In genomic region chr20:46058656-46059281, GRCh38 we compare ENCODE assay signal across 12 cellular contexts. TPM values are rescaled to one million over a fixed set of nuclear protein-coding genes. Genes with fewer than 3 reads are reported as not detected.
DNase-seq lines count a peak whose midpoint lies in the region; ATAC-seq and TF ChIP-seq lines count a peak whose summit lies in the region.
"Had no signal": no experiment of that assay in that cellular context is flagged by ENCODE, and none has a peak within 500 bp of the region (broad histone marks: within the 10 kb centered on the region; RNA-seq: fewer than 3 reads in every experiment).

No MANE protein-coding gene starts in this region.

- H3K27me3 ChIP-seq in Panc1 (ENCODE audit: control insufficient read depth, insufficient read depth, low read length) (no peaks in the 10 kb centered on the region; the same call in 1 of the 2 replicates), left ventricle myocardium inferior (ENCODE audit: low read depth) (peaks cover 54% of the 10 kb centered on the region), osteoblast (ENCODE audit: insufficient read depth, low read length) (peaks cover 20% of the 10 kb centered on the region), testis (no peaks in the 10 kb centered on the region)

- CTCF ChIA-PET in Panc1 (lab: Charles Lee), result interaction anchor here (0.9 kb wide), 1 partner anchor 35 kb away, joined by 5 read pairs; no protein-coding TSS in a partner anchor

- no peak overlapping the region for H3K27ac ChIP-seq in Panc1 (ENCODE audit: low read length)
- H3K27ac ChIP-seq in left ventricle myocardium inferior (replicated peaks), result no peak overlapping the region
- no peak overlapping the region for H3K27ac ChIP-seq in osteoblast (ENCODE audit: low read depth, low read length)
- no peak overlapping the region for H3K27ac ChIP-seq in testis
- H3K27ac ChIP-seq: WERI-Rb-1 had no signal

- no peak for TF ChIP-seq POLR2A in testis (IDR thresholded peaks at IDR 0.05)

- 0 out of 2 replicates have a peak, but pooled peaks cover 3% of the 10 kb centered on the region for H3K36me3 ChIP-seq in Panc1 (ENCODE audit: control insufficient read depth, insufficient read depth, low read length)
- H3K36me3 ChIP-seq in left ventricle myocardium inferior, result peaks cover 42% of the 10 kb centered on the region
- peaks cover 30% of the 10 kb centered on the region for H3K36me3 ChIP-seq in osteoblast (ENCODE audit: insufficient read depth, low read length)
- H3K36me3 ChIP-seq in testis (ENCODE audit: low read depth, missing control alignments), result no peaks in the 10 kb centered on the region

- in situ Hi-C loops in Panc1 (cut with HindIII; ENCODE audit: low pct_unique_long_range_greater_than_20kb, low sequenced_read_pairs), result no loop called here

- DNase-seq in D341Med (ENCODE audit: low spot score) (peak; percentile 37), Panc1 (ENCODE audit: low read depth, low spot score) (no peak), left ventricle myocardium inferior (no peak), osteoblast (ENCODE audit: insufficient read length, low spot score, missing footprints) (peak; percentile 80), testis (no peak)
- no peak for DNase-seq in activated effector memory CD4-positive, alpha-beta T cell treated with anti-CD3 and anti-CD28 coated beads, Interleukin-2, amount 50 U/mL, for 16 hours
- DNase-seq: NCI-H510A, WERI-Rb-1 had no signal

- H3K9me3 ChIP-seq in Panc1 (ENCODE audit: control insufficient read depth, insufficient read depth, low read depth, low read length) (no peaks in the 10 kb centered on the region), left ventricle myocardium inferior (replicated peaks) (no peaks in the 10 kb centered on the region), osteoblast (ENCODE audit: low read depth, low read length) (no peaks in the 10 kb centered on the region), testis (no peaks in the 10 kb centered on the region)

- no peaks in the 10 kb centered on the region for H3K4me1 ChIP-seq in Panc1 (ENCODE audit: control insufficient read depth, insufficient read depth, low read length)
- peaks cover 51% of the 10 kb centered on the region for H3K4me1 ChIP-seq in left ventricle myocardium inferior
- H3K4me1 ChIP-seq in osteoblast (ENCODE audit: insufficient read depth, low read length), result peaks cover 6% of the 10 kb centered on the region
- H3K4me1 ChIP-seq in testis, result peaks cover 16% of the 10 kb centered on the region

- intact Hi-C loops in Panc1 (cut with micrococcal nuclease; ENCODE audit: unreplicated experiment) (no loop called here), left ventricle myocardium inferior (cut with micrococcal nuclease) (no loop called here), testis (cut with DNase I; ENCODE audit: low total_unique reads) (no loop called here)

- WGBS in testis, 2 donors, result 15 to 42% methylated on average over 20 to 28 of the region's 30 CpGs

- TF ChIP-seq CTCF in Panc1 (IDR thresholded peaks at IDR 0.05) (no peak), left ventricle myocardium inferior (IDR thresholded peaks at IDR 0.05; ENCODE audit: borderline replicate concordance) (no peak), osteoblast (IDR thresholded peaks at IDR 0.05; ENCODE audit: extremely low read depth, low read depth, low read length) (no peak), testis (IDR thresholded peaks at IDR 0.05) (no peak)

- no peak overlapping the region for H2AFZ ChIP-seq in osteoblast (ENCODE audit: low read length)

- BruUV-seq in Panc1 (replicated peaks; lab: Mats Ljungman, UMichigan), result no TSS peak

- peak overlapping the region; percentile 83 for H3K4me2 ChIP-seq in osteoblast (ENCODE audit: insufficient read depth, low read length)

- ATAC-seq in Panc1 (peak; percentile 40), GM19035 (IDR thresholded peaks at IDR 0.05; ENCODE audit: unreplicated experiment) (no peak), GM18517 (IDR thresholded peaks at IDR 0.05; ENCODE audit: unreplicated experiment) (no peak)

- peaks cover 61% of the 10 kb centered on the region for H4K20me1 ChIP-seq in osteoblast (ENCODE audit: insufficient read depth, low read length)

- H3K79me2 ChIP-seq in osteoblast (ENCODE audit: insufficient read depth, low read length), result no peaks in the 10 kb centered on the region

- H3K4me3 ChIP-seq in Panc1 (ENCODE audit: low read depth in 2 of 2, low read length in 2 of 2) (no peak overlapping the region), left ventricle myocardium inferior (peak overlapping the region; percentile 55), osteoblast (ENCODE audit: insufficient read depth, low read length) (peak overlapping the region; percentile 63), testis (no peak overlapping the region)

- POLR2A ChIA-PET in Panc1 (lab: Charles Lee), result no interaction called here

RNA-seq across cellular contexts. Expression of gene SLC12A5, which starts 29.8 kb away (rescaled TPM):
- total RNA-seq in Panc1 (2021; ENCODE audit: unreplicated experiment) (11.8 TPM), left ventricle myocardium inferior (not detected), osteoblast (under 0.01 TPM in 2 replicates), testis (1 to 10 TPM; 5.5 to 9.2 TPM)
- polyA plus RNA-seq in Panc1 (2012; ENCODE audit: insufficient read length), result 29.7 TPM
- 15.5 TPM for polyA plus RNA-seq in testis (ENCODE audit: insufficient read depth, low read depth, low replicate concordance)
- total RNA-seq: kidney epithelial cell had no signal

RNA-seq across cellular contexts. Expression of gene NCOA5, which starts 31.0 kb away (rescaled TPM):
- total RNA-seq in Panc1 (2021; ENCODE audit: unreplicated experiment) (30.6 TPM), left ventricle myocardium inferior (16.5 TPM), osteoblast (12.4 and 14.5 TPM in 2 replicates), testis (10 to 100 TPM; 55.6 to 66.2 TPM)
- polyA plus RNA-seq in Panc1 (2012; ENCODE audit: insufficient read length), result 24.3 TPM
- 64.0 TPM for polyA plus RNA-seq in testis (ENCODE audit: insufficient read depth, low read depth, low replicate concordance)

RNA-seq across cellular contexts. Expression of gene MMP9, which starts 50.1 kb away (rescaled TPM):
- total RNA-seq in Panc1 (2021; ENCODE audit: unreplicated experiment), result 0.26 TPM
- polyA plus RNA-seq in Panc1 (2012; ENCODE audit: insufficient read length), result 0.62 TPM
- total RNA-seq in left ventricle myocardium inferior, result 0.58 TPM
- 0.29 and 2.5 TPM in 2 replicates for total RNA-seq in osteoblast
- total RNA-seq in testis, result under 1 TPM; 0.39 to 0.56 TPM
- polyA plus RNA-seq in testis (ENCODE audit: insufficient read depth, low read depth, low replicate concordance), result 10.0 TPM
- total RNA-seq: G401 had no signal

RNA-seq across cellular contexts. Expression of gene CD40, which starts 59.3 kb away (rescaled TPM):
- total RNA-seq in Panc1 (2021; ENCODE audit: unreplicated experiment) (14.1 TPM), left ventricle myocardium inferior (6.8 TPM), osteoblast (2.5 and 3.5 TPM in 2 replicates), testis (1 to 10 TPM; 5.0 to 5.3 TPM)
- 21.9 TPM for polyA plus RNA-seq in Panc1 (2012; ENCODE audit: insufficient read length)
- polyA plus RNA-seq in testis (ENCODE audit: insufficient read depth, low read depth, low replicate concordance), result 8.8 TPM

Comparison
In these comparisons a context has a peak if more than half of its experiments do, and no peak if none do; other contexts are left out.
1. DNase-seq: peak in D341Med (single experiment) and osteoblast (single experiment); none in Panc1 (single experiment), left ventricle myocardium inferior (single experiment), testis (single experiment) and activated effector memory CD4-positive, alpha-beta T cell treated with anti-CD3 and anti-CD28 coated beads, Interleukin-2, amount 50 U/mL, for 16 hours (single experiment).
2. H3K4me3 ChIP-seq: peak in left ventricle myocardium inferior (single experiment) and osteoblast (single experiment); none in Panc1 (0 of 2) and testis (0 of 2).